In the genomic region with DNA sequence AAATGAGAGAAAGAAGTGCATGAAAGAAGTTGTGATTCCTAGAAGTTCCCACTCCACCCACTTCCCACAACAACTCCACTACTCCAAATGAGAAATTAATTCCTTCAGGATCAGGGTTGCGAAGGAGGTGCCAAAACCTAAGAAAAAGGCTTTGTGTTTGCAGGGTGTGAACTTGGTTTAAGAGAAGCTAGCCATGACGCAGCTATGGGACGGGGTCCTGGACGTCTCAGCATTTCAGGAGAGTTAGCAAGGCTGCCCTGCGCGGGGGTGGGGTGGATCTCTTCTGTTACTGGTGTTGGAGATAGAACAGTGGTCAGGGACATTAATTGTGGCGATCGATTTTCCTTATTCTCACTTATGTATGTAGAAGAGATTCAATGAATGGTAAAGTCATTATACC, we compare ENCODE assay signal across 35 cellular contexts.
"Had no signal": no experiment of that assay in that cellular context is flagged by ENCODE, and none has a peak within 500 bp of the region (broad histone marks: within the 10 kb centered on the region; RNA-seq: fewer than 3 reads in every experiment).

No MANE protein-coding gene starts in this region.

- H3K27ac ChIP-seq: adrenal gland, Peyer's patch, VCaP had no signal

- H3K9me3 ChIP-seq: adrenal gland, Peyer's patch had no signal

- DNase-seq: activated B cell treated with CpG ODN at 0.5 μM for 24 hours; activated CD4-positive, alpha-beta memory T cell treated with anti-CD3 and anti-CD28 coated beads for 36 hours; activated CD4-positive, alpha-beta T cell treated with anti-CD3 and anti-CD28 coated beads for 4 hours; activated CD4-positive, alpha-beta T cell treated with anti-CD3 and anti-CD28 coated beads, Interleukin-2, amount 50 U/mL, for 1 hour; activated CD4-positive, CD25-positive, alpha-beta regulatory T cell treated with anti-CD3 and anti-CD28 coated beads, Interleukin-2, amount 50 U/mL, for 72 hours; activated CD8-positive, alpha-beta memory T cell treated with anti-CD3 and anti-CD28 coated beads, Interleukin-2, amount 50 U/mL, for 4 hours; activated gamma-delta T cell treated with Interleukin-2 at 50 U/mL for 16 hours; activated naive CD4-positive, alpha-beta T cell treated with anti-CD3 and anti-CD28 coated beads for 36 hours; activated T-cell treated with anti-CD3 and anti-CD28 coated beads for 4 hours; activated T-cell treated with anti-CD3 and anti-CD28 coated beads, Interleukin-2, amount 50 U/mL, for 4 hours; adrenal gland; KG1; MM.1S; MV-4-11; NCI-H1092; NCI-H1436 treated with DMSO at 0.1 percent for 48 hours; NCI-H1694 treated with DMSO at 0.1 percent for 48 hours; NCI-H2029; NCI-H345; NCI-H526; NCI-H748 treated with DMSO at 0.1 percent for 48 hours; NK-92 treated with Interleukin-12 subunit alpha and Interleukin-12 subunit beta, amount 100 ng/mL, for 24 hours; PC-3; Peyer's patch; RPMI8226; SIG-M5; T-cell; T-helper 17 cell; T-helper 9 cell had no signal

- H3K9me3 Mint-ChIP-seq: activated B cell treated with CpG ODN at 0.5 μM for 24 hours; activated CD4-positive, alpha-beta memory T cell treated with anti-CD3 and anti-CD28 coated beads for 36 hours; activated naive CD4-positive, alpha-beta T cell treated with anti-CD3 and anti-CD28 coated beads for 36 hours; activated naive CD4-positive, alpha-beta T cell treated with anti-CD3 and anti-CD28 coated beads, Interleukin-2, amount 50 U/mL, for 72 hours; activated T-cell treated with anti-CD3 and anti-CD28 coated beads, Interleukin-2, amount 50 U/mL, for 4 hours; activated T-helper 1 cell treated with anti-CD3 and anti-CD28 coated beads, Interleukin-12 subunit alpha, Interleukin-12 subunit beta, Interleukin-2, Interleukin-4 antibody, amounts not matched to agents 30 ng/mL and 10 ng/mL and 1 ng/mL, durations not matched to agents 14 hours and 24 hours and 36 hours; T-cell had no signal

- H3K4me3 ChIP-seq: adrenal gland, Peyer's patch had no signal

- H3K36me3 Mint-ChIP-seq: activated CD4-positive, alpha-beta memory T cell treated with anti-CD3 and anti-CD28 coated beads for 36 hours; activated naive CD4-positive, alpha-beta T cell treated with anti-CD3 and anti-CD28 coated beads, Interleukin-2, amount 50 U/mL, for 72 hours; brain; T-cell had no signal

- H3K4me3 Mint-ChIP-seq: activated B cell treated with CpG ODN at 0.5 μM for 24 hours; activated CD4-positive, alpha-beta memory T cell treated with anti-CD3 and anti-CD28 coated beads for 36 hours; activated naive CD4-positive, alpha-beta T cell treated with anti-CD3 and anti-CD28 coated beads for 36 hours; activated T-cell treated with anti-CD3 and anti-CD28 coated beads, Interleukin-2, amount 50 U/mL, for 4 hours; activated T-helper 1 cell treated with anti-CD3 and anti-CD28 coated beads, Interleukin-12 subunit alpha, Interleukin-12 subunit beta, Interleukin-2, Interleukin-4 antibody, amounts not matched to agents 30 ng/mL and 10 ng/mL and 1 ng/mL, durations not matched to agents 14 hours and 24 hours and 36 hours; brain; T-cell; T-helper 17 cell had no signal

- H3K27me3 ChIP-seq: adrenal gland, Peyer's patch had no signal

- H3K27ac Mint-ChIP-seq: activated B cell treated with CpG ODN at 0.5 μM for 24 hours; activated CD4-positive, alpha-beta memory T cell treated with anti-CD3 and anti-CD28 coated beads for 36 hours; activated naive CD4-positive, alpha-beta T cell treated with anti-CD3 and anti-CD28 coated beads for 36 hours; activated T-helper 1 cell treated with anti-CD3 and anti-CD28 coated beads, Interleukin-12 subunit alpha, Interleukin-12 subunit beta, Interleukin-2, Interleukin-4 antibody, amounts not matched to agents 30 ng/mL and 10 ng/mL and 1 ng/mL, durations not matched to agents 14 hours and 24 hours and 36 hours; T-cell; T-helper 17 cell had no signal

- H3K36me3 ChIP-seq: adrenal gland, Peyer's patch had no signal

- ATAC-seq: activated naive CD4-positive, alpha-beta T cell treated with anti-CD3 and anti-CD28 coated beads, Interleukin-2, amount 50 U/mL, for 72 hours; activated T-cell treated with anti-CD3 and anti-CD28 coated beads, Interleukin-2, amount 50 U/mL, for 4 hours; PC-3; Right ventricle myocardium inferior; SK-N-SH treated with all-trans-retinoic acid at 6 μM for 48 hours; T-cell; T-helper 17 cell had no signal
